In the genomic region with DNA sequence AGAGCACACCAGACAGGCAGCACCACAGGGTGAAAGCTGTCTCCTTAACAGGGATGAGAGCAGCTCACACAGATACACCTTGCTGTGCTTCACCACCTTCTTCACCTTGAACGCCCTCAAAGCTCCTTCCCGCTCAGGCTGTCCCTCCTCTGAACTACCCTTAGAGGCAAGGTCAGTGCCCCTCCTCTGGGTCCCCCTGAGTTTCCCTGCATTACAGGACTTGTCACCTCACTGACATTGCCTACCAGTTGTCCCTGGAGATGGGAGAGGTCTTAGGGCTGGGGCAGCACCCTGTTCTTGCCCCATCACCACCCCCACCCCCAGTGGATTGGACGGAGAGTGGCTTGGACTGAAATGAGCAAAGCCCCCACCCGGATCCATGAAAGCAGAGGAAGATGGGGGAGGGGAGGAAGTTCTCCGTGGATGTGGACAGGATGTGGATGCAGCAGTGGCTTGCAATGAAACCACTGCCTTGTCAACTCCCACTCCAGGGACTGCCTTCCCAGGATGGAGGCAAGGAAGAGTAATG, we compare ENCODE assay signal across 15 cellular contexts.
"Had no signal": no experiment of that assay in that cellular context is flagged by ENCODE, and none has a peak within 500 bp of the region (broad histone marks: within the 10 kb centered on the region; RNA-seq: fewer than 3 reads in every experiment).

No MANE protein-coding gene starts in this region.

- H3K4me3 ChIP-seq: adrenal gland, cardiac muscle cell, psoas muscle, right lobe of liver, SJSA1, thoracic aorta, uterus had no signal

- ATAC-seq: esophagus mucosa, psoas muscle, right lobe of liver had no signal

- H3K9me3 ChIP-seq: adrenal gland, psoas muscle, right lobe of liver, SJSA1, thoracic aorta, uterus had no signal

- DNase-seq: activated B cell treated with CpG ODN at 0.5 μM for 24 hours; activated CD4-positive, alpha-beta T cell treated with anti-CD3 and anti-CD28 coated beads, Interleukin-2, amount 10 ng/mL, durations not matched to agents 7 days and 5 days; activated naive CD4-positive, alpha-beta T cell treated with anti-CD3 and anti-CD28 coated beads for 36 hours; mesenchymal stem cell; nucleus accumbens; psoas muscle; stimulated activated CD4-positive, alpha-beta T cell treated with anti-CD3 and anti-CD28 coated beads, Interleukin-1b, Interleukin-23, amount 100 ng/mL, for 48 hours; T-helper 2 cell; uterus had no signal

- H3K27me3 ChIP-seq: adrenal gland, cardiac muscle cell, right lobe of liver, SJSA1, uterus had no signal

- H3K36me3 ChIP-seq: adrenal gland, cardiac muscle cell, right lobe of liver, SJSA1, thoracic aorta, uterus had no signal

- H3K4me1 ChIP-seq: adrenal gland, psoas muscle, right lobe of liver, SJSA1, uterus had no signal

- H3K27ac ChIP-seq: adrenal gland, cardiac muscle cell, psoas muscle, right lobe of liver, SJSA1, thoracic aorta, uterus had no signal
